ENCODE assay signal across 17 cellular contexts in the genomic region with DNA sequence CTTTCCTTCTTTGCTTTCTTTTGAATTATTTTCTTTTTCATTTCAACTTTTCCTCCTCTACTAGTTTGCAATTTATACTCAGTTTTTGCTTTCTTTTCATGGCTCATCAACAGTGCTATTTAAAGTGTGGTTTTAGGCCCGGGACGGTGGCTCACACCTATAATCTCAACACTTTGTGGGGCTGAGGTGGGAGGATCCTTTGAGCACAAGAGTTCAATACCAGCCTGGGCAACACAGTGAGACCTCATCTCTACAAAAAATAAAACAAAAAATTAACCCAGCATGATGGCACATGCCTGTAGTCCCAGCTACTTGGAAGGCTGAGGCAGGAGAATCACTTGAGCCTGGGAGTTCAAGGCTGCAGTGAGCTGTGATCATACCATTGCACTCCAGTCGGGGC. TPM values are rescaled to one million over a fixed set of nuclear protein-coding genes. Genes with fewer than 3 reads are reported as not detected.
DNase-seq lines count a peak whose midpoint lies in the region; ATAC-seq and TF ChIP-seq lines count a peak whose summit lies in the region.
"Had no signal": no experiment of that assay in that cellular context is flagged by ENCODE, and none has a peak within 500 bp of the region (broad histone marks: within the 10 kb centered on the region; RNA-seq: fewer than 3 reads in every experiment).

No MANE protein-coding gene starts in this region.

- H3K27ac Mint-ChIP-seq in activated naive CD4-positive, alpha-beta T cell treated with anti-CD3 and anti-CD28 coated beads, Interleukin-2, amount 50 U/mL, for 24 hours: peak overlapping the region; percentile 19
- peak overlapping the region; percentile 81 to 91 for H3K27ac Mint-ChIP-seq in effector memory CD8-positive, alpha-beta T cell
- no peak overlapping the region for H3K27ac Mint-ChIP-seq in mesothelial cell of epicardium

- H3K27ac ChIP-seq in SU-DHL-6 (ENCODE audit: low read depth, low read length): peak overlapping the region; percentile 94
- H3K27ac ChIP-seq: C4-2B, KMS-11 had no signal

- H3K36me3 Mint-ChIP-seq in activated naive CD4-positive, alpha-beta T cell treated with anti-CD3 and anti-CD28 coated beads, Interleukin-2, amount 50 U/mL, for 24 hours: peaks cover 5% of the 10 kb centered on the region
- peaks cover 11% of the 10 kb centered on the region for H3K36me3 Mint-ChIP-seq in effector memory CD8-positive, alpha-beta T cell (ENCODE audit: insufficient read depth)
- peaks cover 3% of the 10 kb centered on the region for H3K36me3 Mint-ChIP-seq in mesothelial cell of epicardium

- peak overlapping the region; percentile 67 for H3K4me2 ChIP-seq in SU-DHL-6 (ENCODE audit: low read depth, low read length, poor library complexity, severe bottlenecking)
- H3K4me2 ChIP-seq: KMS-11 had no signal

- H3K9ac ChIP-seq in SU-DHL-6 (ENCODE audit: low read length): no peak overlapping the region
- H3K9ac ChIP-seq: KMS-11 had no signal

- TF ChIP-seq CTCF in SU-DHL-6 (IDR thresholded peaks at IDR 0.05; ENCODE audit: insufficient read depth, low read length, poor library complexity, severe bottlenecking) (no peak), GM13976 (IDR thresholded peaks at IDR 0.05; ENCODE audit: borderline replicate concordance, control extremely low read depth, extremely low read depth, insufficient read depth, missing control alignments) (no peak), mesothelial cell of epicardium (IDR thresholded peaks at IDR 0.05; ENCODE audit: unreplicated experiment) (no peak)

- H3K4me3 ChIP-seq in SU-DHL-6 (ENCODE audit: insufficient read depth, low read length, poor library complexity, severe bottlenecking): no peak overlapping the region

- H3K4me1 Mint-ChIP-seq in activated naive CD4-positive, alpha-beta T cell treated with anti-CD3 and anti-CD28 coated beads, Interleukin-2, amount 50 U/mL, for 24 hours: peaks cover 30% of the 10 kb centered on the region
- H3K4me1 Mint-ChIP-seq in effector memory CD8-positive, alpha-beta T cell (ENCODE audit: low read depth in 2 of 2): peaks cover 9 to 14% of the 10 kb centered on the region in 2 donors
- no peaks in the 10 kb centered on the region for H3K4me1 Mint-ChIP-seq in mesothelial cell of epicardium

- no peak for DNase-seq in activated naive CD4-positive, alpha-beta T cell treated with Interleukin-2 at 50 U/mL for 16 hours
- no peak for DNase-seq in effector memory CD8-positive, alpha-beta T cell
- no peak for DNase-seq in GM13976 (ENCODE audit: low spot score)
- no peak for DNase-seq in mesothelial cell of epicardium (ENCODE audit: low spot score in 2 of 2, unreplicated experiment in 2 of 2)
- DNase-seq: COR-L47, DMS 273 treated with DMSO at 0.1 percent for 48 hours, DND-41, NCI-H1694 treated with DMSO at 0.1 percent for 48 hours, NCI-H510A, NCI-H748 treated with DMSO at 0.1 percent for 48 hours, Right ventricle myocardium superior had no signal

- no peaks in the 10 kb centered on the region for H3K36me3 ChIP-seq in SU-DHL-6 (ENCODE audit: low read length)

- no peaks in the 10 kb centered on the region for H3K9me3 ChIP-seq in SU-DHL-6 (ENCODE audit: insufficient read depth, low read length)

- ATAC-seq in effector memory CD8-positive, alpha-beta T cell (replicated peaks): no peak
- no peak for ATAC-seq in HG03039 (IDR thresholded peaks at IDR 0.05; ENCODE audit: unreplicated experiment)
- ATAC-seq: HepG2 had no signal

- no peaks in the 10 kb centered on the region for H3K79me2 ChIP-seq in SU-DHL-6 (ENCODE audit: insufficient read depth, low read length)

- H2AFZ ChIP-seq in SU-DHL-6 (ENCODE audit: low read depth, low read length, severe bottlenecking): peak overlapping the region; percentile 46

- H3K27me3 ChIP-seq in SU-DHL-6 (ENCODE audit: low read length): no peaks in the 10 kb centered on the region

- no peaks in the 10 kb centered on the region for H3K9me2 ChIP-seq in SU-DHL-6 (replicated peaks; ENCODE audit: insufficient read depth, low read length)

- in situ Hi-C loops in GM13976 (cut with MboI; ENCODE audit: low sequenced_read_pairs, unreplicated experiment): no loop called here

- no peaks in the 10 kb centered on the region for H4K20me1 ChIP-seq in SU-DHL-6 (ENCODE audit: low read depth, low read length)

- H3K4me3 Mint-ChIP-seq in activated naive CD4-positive, alpha-beta T cell treated with anti-CD3 and anti-CD28 coated beads, Interleukin-2, amount 50 U/mL, for 24 hours: no peak overlapping the region
- peak overlapping the region; percentile 9 to 51 for H3K4me3 Mint-ChIP-seq in effector memory CD8-positive, alpha-beta T cell
- H3K4me3 Mint-ChIP-seq in mesothelial cell of epicardium: no peak overlapping the region

- peaks cover 60% of the 10 kb centered on the region for H3F3A ChIP-seq in SU-DHL-6 (ENCODE audit: insufficient read depth)

- peaks cover 9% of the 10 kb centered on the region for H3K9me3 Mint-ChIP-seq in activated naive CD4-positive, alpha-beta T cell treated with anti-CD3 and anti-CD28 coated beads, Interleukin-2, amount 50 U/mL, for 24 hours
- peaks cover 3 to 7% of the 10 kb centered on the region in 2 donors for H3K9me3 Mint-ChIP-seq in effector memory CD8-positive, alpha-beta T cell
- peaks cover 8% of the 10 kb centered on the region for H3K9me3 Mint-ChIP-seq in mesothelial cell of epicardium

- no peaks in the 10 kb centered on the region for H3K27me3 Mint-ChIP-seq in activated naive CD4-positive, alpha-beta T cell treated with anti-CD3 and anti-CD28 coated beads, Interleukin-2, amount 50 U/mL, for 24 hours
- no peaks in the 10 kb centered on the region for H3K27me3 Mint-ChIP-seq in effector memory CD8-positive, alpha-beta T cell
- H3K27me3 Mint-ChIP-seq in mesothelial cell of epicardium (ENCODE audit: low read depth): no peaks in the 10 kb centered on the region

RNA-seq across cellular contexts. Expression of gene DENND4A, which starts 20.4 kb away (rescaled TPM):
- 19.5 to 23.3 TPM (median 21.5 TPM) in 3 replicates for total RNA-seq in mesothelial cell of epicardium

RNA-seq across cellular contexts. Expression of gene RAB11A, which starts 56.8 kb away (rescaled TPM):
- total RNA-seq in mesothelial cell of epicardium: 197 to 213 TPM (median 204 TPM) in 3 replicates

Comparison
In these comparisons a context has a peak if more than half of its experiments do, and no peak if none do; other contexts are left out.
1. H3K4me3 Mint-ChIP-seq: peak in effector memory CD8-positive, alpha-beta T cell (2 of 2); none in activated naive CD4-positive, alpha-beta T cell treated with anti-CD3 and anti-CD28 coated beads, Interleukin-2, amount 50 U/mL, for 24 hours (single experiment) and mesothelial cell of epicardium (single experiment).